In genomic region chrX:69522052-69522451, GRCh38 we compare ENCODE assay signal across 30 cellular contexts. TPM values are rescaled to one million over a fixed set of nuclear protein-coding genes. Genes with fewer than 3 reads are reported as not detected.
"Had no signal": no experiment of that assay in that cellular context is flagged by ENCODE, and none has a peak within 500 bp of the region (broad histone marks: within the 10 kb centered on the region; RNA-seq: fewer than 3 reads in every experiment).

No MANE protein-coding gene starts in this region.

- ATAC-seq: activated T-cell treated with anti-CD3 and anti-CD28 coated beads, Interleukin-2, amount 50 U/mL, for 72 hours; activated T-helper 17 cell treated with anti-CD3 and anti-CD28 coated beads, Interleukin-2, amount 50 U/mL, for 72 hours; Panc1; SK-N-SH treated with all-trans-retinoic acid at 6 μM for 48 hours had no signal

- DNase-seq: activated CD4-positive, alpha-beta memory T cell treated with anti-CD3 and anti-CD28 coated beads, Interleukin-2, amount 10 ng/mL, durations not matched to agents 7 days and 5 days; activated CD4-positive, alpha-beta T cell treated with anti-CD3 and anti-CD28 coated beads for 1 hour; activated CD4-positive, alpha-beta T cell treated with anti-CD3 and anti-CD28 coated beads for 48 hours; activated CD4-positive, CD25-positive, alpha-beta regulatory T cell; activated effector memory CD4-positive, alpha-beta T cell treated with anti-CD3 and anti-CD28 coated beads, Interleukin-2, amount 50 U/mL, for 16 hours; activated naive CD4-positive, alpha-beta T cell; activated naive CD4-positive, alpha-beta T cell treated with anti-CD3 and anti-CD28 coated beads, Interleukin-2, amount 50 U/mL, for 16 hours; activated naive CD8-positive, alpha-beta T cell treated with anti-CD3 and anti-CD28 coated beads for 36 hours; activated T-cell treated with anti-CD3 and anti-CD28 coated beads, Interleukin-2, amount 50 U/mL, for 1 hour; activated T-cell treated with anti-CD3 and anti-CD28 coated beads, Interleukin-2, amount 50 U/mL, for 72 hours; amniotic stem cell; brain microvascular endothelial cell; NCI-H1092 treated with DMSO at 0.1 percent for 48 hours; NCI-H1417 treated with DMSO at 0.1 percent for 48 hours; NCI-H187 treated with DMSO at 0.1 percent for 48 hours; NCI-H2081; NCI-H2171 treated with DMSO at 0.1 percent for 48 hours; NCI-H2227 treated with DMSO at 0.1 percent for 48 hours; NCI-H446; NCI-H510A treated with DMSO at 0.1 percent for 48 hours; NCI-H526 treated with DMSO at 0.1 percent for 48 hours; NCI-H774; SIG-M5; WERI-Rb-1 had no signal

- H3K36me3 ChIP-seq: brain microvascular endothelial cell, WERI-Rb-1 had no signal

- H3K27me3 ChIP-seq: brain microvascular endothelial cell had no signal

- H3K27ac ChIP-seq: brain microvascular endothelial cell, KMS-11, WERI-Rb-1 had no signal

RNA-seq across cellular contexts. Expression of gene NALF2, which starts 17.9 kb away (rescaled TPM):
- total RNA-seq: M059J, RPMI7951 had no signal
